In the genomic region with DNA sequence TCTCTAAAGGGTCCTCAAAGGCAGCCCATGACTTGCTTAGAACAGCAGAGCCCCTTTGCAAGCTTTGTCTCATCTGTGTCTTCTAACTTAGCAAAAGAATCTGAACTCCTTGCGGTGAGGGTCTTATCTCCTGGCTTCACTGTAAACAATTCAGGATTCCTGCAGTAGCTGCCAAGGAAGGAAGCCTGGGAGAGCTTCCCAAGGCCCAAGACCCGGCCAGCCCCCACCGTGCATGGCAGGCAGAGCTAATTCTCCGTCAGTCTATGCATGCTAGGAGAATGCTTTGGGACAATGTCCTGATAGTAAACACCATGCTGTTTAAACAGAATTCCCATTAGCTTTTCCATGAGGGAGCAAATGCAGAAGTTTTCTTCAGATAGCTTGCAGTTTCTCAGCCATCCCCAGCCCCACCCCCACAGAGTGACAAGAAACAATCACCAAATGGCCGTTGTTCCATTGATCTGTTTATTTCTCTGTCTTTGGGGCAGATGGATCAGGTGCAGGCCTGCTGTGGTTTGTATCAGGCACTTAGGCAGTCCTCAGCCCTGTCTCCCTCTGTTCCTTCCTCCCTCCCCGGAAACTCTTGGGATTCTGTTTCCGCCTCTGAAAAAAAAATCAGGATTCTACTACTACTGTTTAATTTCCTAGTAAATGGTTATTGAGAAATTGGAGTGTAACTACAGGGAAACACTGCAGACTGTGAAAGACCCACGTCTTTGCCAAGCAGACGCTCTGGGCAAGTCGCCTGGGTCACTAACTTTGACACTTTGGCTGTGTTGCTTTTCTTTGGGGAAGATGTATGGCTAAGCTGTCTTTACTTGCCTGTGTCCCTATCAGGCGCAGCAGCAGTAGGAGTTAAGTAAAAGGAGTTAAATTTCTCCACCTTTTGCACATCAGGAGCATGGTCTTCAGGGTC, we compare ENCODE assay signal across 24 cellular contexts. TPM values are rescaled to one million over a fixed set of nuclear protein-coding genes. Genes with fewer than 3 reads are reported as not detected.
DNase-seq lines count a peak whose midpoint lies in the region; ATAC-seq, FAIRE-seq and TF ChIP-seq lines count a peak whose summit lies in the region.
"Had no signal": no experiment of that assay in that cellular context is flagged by ENCODE, and none has a peak within 500 bp of the region (broad histone marks: within the 10 kb centered on the region; RNA-seq: fewer than 3 reads in every experiment).

No MANE protein-coding gene starts in this region.

- dilution Hi-C loops in IMR-90 (cut with HindIII; ENCODE audit: low sequenced_read_pairs, unreplicated experiment): no loop called here

- peaks cover 10% of the 10 kb centered on the region for H3F3A ChIP-seq in neural progenitor cell (ENCODE audit: low read depth)

- H3K79me2 ChIP-seq in astrocyte (ENCODE audit: insufficient read depth, low read length) (no peaks in the 10 kb centered on the region), neural progenitor cell (ENCODE audit: low read depth) (no peaks in the 10 kb centered on the region)

- H3K4me1 ChIP-seq in IMR-90 (ENCODE audit: control insufficient read depth, insufficient read depth, low read length) (peaks cover 10% of the 10 kb centered on the region; the same call in 1 of the 2 replicates), astrocyte (ENCODE audit: insufficient read depth, low read length) (no peaks in the 10 kb centered on the region), neural progenitor cell (peaks cover 18% of the 10 kb centered on the region), HAP-1 (no peaks in the 10 kb centered on the region)

- H3K23ac ChIP-seq in IMR-90 (ENCODE audit: low read depth, low read length): 0 out of 2 replicates have a peak overlapping the region, but pooled peaks have one; percentile 31

- H4K8ac ChIP-seq in IMR-90 (ENCODE audit: low read depth in 2 of 2, low read length in 2 of 2): peak overlapping the region in 1 of 2 experiments; percentile 35; a peak in 1 of 4 replicates

- DNase-seq in IMR-90 (peak; percentile 64), astrocyte (ENCODE audit: low read depth) (peak; percentile 73), iPS-NIHi11 (ENCODE audit: low spot score) (peak; percentile 34), neural progenitor cell (ENCODE audit: low spot score) (peak; percentile 39), HPDE6-E6E7 (ENCODE audit: extremely low spot score) (no peak), HAP-1 (ENCODE audit: low spot score in 2 of 2) (no peak)
- DNase-seq in activated CD4-positive, alpha-beta T cell treated with anti-CD3 and anti-CD28 coated beads, Interleukin-2, amount 50 U/mL, for 48 hours: no peak
- DNase-seq in activated CD4-positive, alpha-beta memory T cell treated with anti-CD3 and anti-CD28 coated beads, Interleukin-2, amount 10 ng/mL, durations not matched to agents 7 days and 5 days: no peak
- DNase-seq: activated CD4-positive, CD25-positive, alpha-beta regulatory T cell; activated T-cell treated with anti-CD3 and anti-CD28 coated beads, Interleukin-2, amount 50 U/mL, for 48 hours; AML-193; GM23248; naive thymus-derived CD4-positive, alpha-beta T cell; NCI-H1105 treated with DMSO at 0.1 percent for 48 hours; NCI-H2171; NCI-H69; SJCRH30; small intestine; stimulated activated CD4-positive, alpha-beta T cell treated with anti-CD3 and anti-CD28 coated beads, Interleukin-4, amount 100 ng/mL, for 24 hours; stomach had no signal

- TF ChIP-seq RAD21 in IMR-90 (IDR thresholded peaks at IDR 0.05; ENCODE audit: low read length): no peak

- in situ Hi-C loops in IMR-90 (cut with MboI; ENCODE audit: low sequenced_read_pairs): no loop called here
- in situ Hi-C loops in HAP-1 (cut with MboI; ENCODE audit: low sequenced_read_pairs): no loop called here

- no peak overlapping the region; the same call in 1 of the 2 replicates for H2AK5ac ChIP-seq in IMR-90 (ENCODE audit: low read depth, low read length)

- peak overlapping the region; percentile 52; the same call in 1 of the 2 replicates for H3K14ac ChIP-seq in IMR-90 (replicated peaks; ENCODE audit: low read depth, low read length)

- H3K18ac ChIP-seq in IMR-90 (ENCODE audit: low read depth, low read length): no peak overlapping the region

- FAIRE-seq in astrocyte (lab: Jason Lieb, UNC): no peak
- FAIRE-seq: bronchial epithelial cell, GM18507, small intestine had no signal

- no peak overlapping the region for H4K91ac ChIP-seq in IMR-90 (ENCODE audit: insufficient read depth, low read depth, low read length)

- no peak for TF ChIP-seq CTCF in IMR-90 (conservative IDR thresholded peaks at IDR 0.05; ENCODE audit: low read depth, low read length)
- TF ChIP-seq CTCF in astrocyte (IDR thresholded peaks at IDR 0.05; ENCODE audit: insufficient read depth, low read depth, low read length): no peak
- TF ChIP-seq CTCF in neural progenitor cell (IDR thresholded peaks at IDR 0.05): no peak

- no peaks in the 10 kb centered on the region for H3K36me3 ChIP-seq in IMR-90 (ENCODE audit: control insufficient read depth, insufficient read depth, low read length)
- H3K36me3 ChIP-seq in astrocyte (ENCODE audit: insufficient read depth, low read length): no peaks in the 10 kb centered on the region
- H3K36me3 ChIP-seq in neural progenitor cell: no peaks in the 10 kb centered on the region
- H3K36me3 ChIP-seq in HAP-1 (replicated peaks): no peaks in the 10 kb centered on the region
- H3K36me3 ChIP-seq: SJCRH30, stomach had no signal

- H3K4me2 ChIP-seq in IMR-90 (ENCODE audit: low read depth, low read length) (peak overlapping the region; percentile 12; the same call in 1 of the 2 replicates), astrocyte (ENCODE audit: low read length) (no peak overlapping the region), neural progenitor cell (peak overlapping the region; percentile 33)

- no peak overlapping the region for H4K5ac ChIP-seq in IMR-90 (ENCODE audit: low read depth, low read length)

- H3K56ac ChIP-seq in IMR-90 (ENCODE audit: extremely low read depth, insufficient read depth, low read length): no peak overlapping the region

- no peaks in the 10 kb centered on the region for H4K20me1 ChIP-seq in IMR-90 (ENCODE audit: insufficient read depth, low read length)
- H4K20me1 ChIP-seq in astrocyte (ENCODE audit: insufficient read depth, low read length): no peaks in the 10 kb centered on the region
- no peaks in the 10 kb centered on the region for H4K20me1 ChIP-seq in neural progenitor cell (ENCODE audit: low read depth)

- H3K4me3 Mint-ChIP-seq in astrocyte (ENCODE audit: unreplicated experiment): no peak overlapping the region
- no peak overlapping the region for H3K4me3 Mint-ChIP-seq in neural progenitor cell
- no peak overlapping the region for H3K4me3 Mint-ChIP-seq in activated CD4-positive, alpha-beta memory T cell treated with anti-CD3 and anti-CD28 coated beads, Interleukin-2, amount 10 ng/mL, durations not matched to agents 7 days and 5 days
- H3K4me3 Mint-ChIP-seq: activated naive CD8-positive, alpha-beta T cell; naive thymus-derived CD4-positive, alpha-beta T cell had no signal

- H2AK9ac ChIP-seq in IMR-90 (replicated peaks; ENCODE audit: low read depth, low read length, poor library complexity): no peak overlapping the region

- H2BK15ac ChIP-seq in IMR-90 (ENCODE audit: low read depth, low read length): no peak overlapping the region

- H3K4me1 Mint-ChIP-seq in astrocyte (ENCODE audit: low read depth, unreplicated experiment): peaks cover 2% of the 10 kb centered on the region
- H3K4me1 Mint-ChIP-seq in neural progenitor cell: peaks cover 58% of the 10 kb centered on the region
- H3K4me1 Mint-ChIP-seq in activated CD4-positive, alpha-beta memory T cell treated with anti-CD3 and anti-CD28 coated beads, Interleukin-2, amount 10 ng/mL, durations not matched to agents 7 days and 5 days: peaks cover 49% of the 10 kb centered on the region

- no peaks in the 10 kb centered on the region for H3K27me3 ChIP-seq in IMR-90 (ENCODE audit: control insufficient read depth, insufficient read depth, low read length)
- peaks cover 7% of the 10 kb centered on the region for H3K27me3 ChIP-seq in astrocyte (ENCODE audit: insufficient read depth, low read length)
- no peaks in the 10 kb centered on the region for H3K27me3 ChIP-seq in neural progenitor cell
- H3K27me3 ChIP-seq in HAP-1 (ENCODE audit: low read depth): peaks cover 2% of the 10 kb centered on the region; the same call in 1 of the 2 replicates
- H3K27me3 ChIP-seq: SJCRH30, stomach had no signal

- H3K27ac Mint-ChIP-seq in astrocyte (ENCODE audit: unreplicated experiment) (no peak overlapping the region), neural progenitor cell (peak overlapping the region; percentile 84)
- H3K27ac Mint-ChIP-seq in activated CD4-positive, alpha-beta memory T cell treated with anti-CD3 and anti-CD28 coated beads, Interleukin-2, amount 10 ng/mL, durations not matched to agents 7 days and 5 days: no peak overlapping the region
- H3K27ac Mint-ChIP-seq: activated naive CD8-positive, alpha-beta T cell; naive thymus-derived CD4-positive, alpha-beta T cell had no signal

- H3K79me1 ChIP-seq in IMR-90 (ENCODE audit: low read depth in 1 of 2, low read length in 2 of 2): no peaks in the 10 kb centered on the region

- no TSS peak for BruUV-seq in IMR-90 (replicated peaks; lab: Mats Ljungman, UMichigan)

- WGBS in IMR-90 (ENCODE audit: extremely low coverage in 2 of 2, insufficient read length in 1 of 2), 2 experiments: 29% methylated on average over 1 of the region's 11 CpGs; no CpG with 5 or more reads in 1 of the 2 experiments

- H3K36me3 Mint-ChIP-seq in astrocyte (ENCODE audit: low read depth, unreplicated experiment): peaks cover 10% of the 10 kb centered on the region
- H3K36me3 Mint-ChIP-seq in neural progenitor cell: peaks cover 13% of the 10 kb centered on the region
- no peaks in the 10 kb centered on the region for H3K36me3 Mint-ChIP-seq in activated CD4-positive, alpha-beta memory T cell treated with anti-CD3 and anti-CD28 coated beads, Interleukin-2, amount 10 ng/mL, durations not matched to agents 7 days and 5 days (ENCODE audit: low read depth)
- H3K36me3 Mint-ChIP-seq: activated naive CD8-positive, alpha-beta T cell; naive thymus-derived CD4-positive, alpha-beta T cell had no signal

- ATAC-seq in IMR-90 (ENCODE audit: low read depth): peak; percentile 71
- ATAC-seq: naive thymus-derived CD4-positive, alpha-beta T cell had no signal

- H2BK120ac ChIP-seq in IMR-90 (ENCODE audit: low read depth, low read length): no peak overlapping the region

- no peak overlapping the region for H2BK5ac ChIP-seq in IMR-90 (ENCODE audit: low read depth, low read length, poor library complexity, severe bottlenecking)

- no peak overlapping the region for H3K4ac ChIP-seq in IMR-90 (ENCODE audit: low read depth, low read length)

- H3K9me3 ChIP-seq in IMR-90 (ENCODE audit: control insufficient read depth, insufficient read depth, low read length) (no peaks in the 10 kb centered on the region), astrocyte (ENCODE audit: insufficient read depth, low read depth, low read length) (no peaks in the 10 kb centered on the region), neural progenitor cell (ENCODE audit: low read depth) (no peaks in the 10 kb centered on the region), HAP-1 (no peaks in the 10 kb centered on the region)
- H3K9me3 ChIP-seq: SJCRH30, stomach had no signal

- H3K9me3 Mint-ChIP-seq in astrocyte (ENCODE audit: unreplicated experiment): no peaks in the 10 kb centered on the region
- no peaks in the 10 kb centered on the region for H3K9me3 Mint-ChIP-seq in neural progenitor cell
- H3K9me3 Mint-ChIP-seq in activated CD4-positive, alpha-beta memory T cell treated with anti-CD3 and anti-CD28 coated beads, Interleukin-2, amount 10 ng/mL, durations not matched to agents 7 days and 5 days: no peaks in the 10 kb centered on the region
- H3K9me3 Mint-ChIP-seq: naive thymus-derived CD4-positive, alpha-beta T cell had no signal

- CTCF ChIA-PET in IMR-90 (lab: Yijun Ruan, JAX): interaction anchor here (1.4 kb wide), 1 partner anchor 11 kb away, joined by 4 read pairs; no protein-coding TSS in a partner anchor
- CTCF ChIA-PET in activated CD4-positive, alpha-beta memory T cell treated with anti-CD3 and anti-CD28 coated beads, Interleukin-2, amount 10 ng/mL, durations not matched to agents 7 days and 5 days (lab: Charles Lee): no interaction called here

- 0 out of 2 replicates have a peak, but pooled peaks cover 5% of the 10 kb centered on the region for H3K9me1 ChIP-seq in IMR-90 (ENCODE audit: insufficient read depth, low read length)

- intact Hi-C loops in IMR-90 (cut with micrococcal nuclease): no loop called here

- H3K4me3 ChIP-seq in IMR-90 (ENCODE audit: insufficient read depth, low read depth, low read length): no peak overlapping the region
- no peak overlapping the region for H3K4me3 ChIP-seq in astrocyte (ENCODE audit: insufficient read depth, low read depth, low read length)
- no peak overlapping the region for H3K4me3 ChIP-seq in neural progenitor cell
- no peak overlapping the region for H3K4me3 ChIP-seq in HAP-1
- H3K4me3 ChIP-seq: GM23248, lung, SJCRH30, stomach had no signal

- POLR2A ChIA-PET in IMR-90 (lab: Charles Lee; ENCODE audit: unreplicated experiment): no interaction called here
- POLR2A ChIA-PET in activated CD4-positive, alpha-beta memory T cell treated with anti-CD3 and anti-CD28 coated beads, Interleukin-2, amount 10 ng/mL, durations not matched to agents 7 days and 5 days (lab: Charles Lee): interaction anchor here (1.1 kb wide), 1 partner anchor 10 kb away, joined by 3 read pairs; no protein-coding TSS in a partner anchor

- TF ChIP-seq POLR2A in IMR-90 (IDR thresholded peaks at IDR 0.05; ENCODE audit: low read depth, low read length): no peak

- H2BK20ac ChIP-seq in IMR-90 (ENCODE audit: low read depth, low read length): peak overlapping the region; percentile 34

- H3K27me3 Mint-ChIP-seq in astrocyte (ENCODE audit: low read depth, unreplicated experiment) (peaks cover 5% of the 10 kb centered on the region), neural progenitor cell (ENCODE audit: insufficient read depth, low read depth) (peaks cover 3% of the 10 kb centered on the region)
- H3K27me3 Mint-ChIP-seq in activated CD4-positive, alpha-beta memory T cell treated with anti-CD3 and anti-CD28 coated beads, Interleukin-2, amount 10 ng/mL, durations not matched to agents 7 days and 5 days: peaks cover 6% of the 10 kb centered on the region
- H3K27me3 Mint-ChIP-seq: activated naive CD8-positive, alpha-beta T cell had no signal

- peak overlapping the region; percentile 44 for H2AFZ ChIP-seq in IMR-90 (replicated peaks; ENCODE audit: low read length, poor library complexity)
- H2AFZ ChIP-seq in astrocyte (ENCODE audit: low read depth, low read length): no peak overlapping the region
- peak overlapping the region; percentile 94 for H2AFZ ChIP-seq in neural progenitor cell (replicated peaks)
- H2AFZ ChIP-seq: GM23248 had no signal

- H3K27ac ChIP-seq in IMR-90 (ENCODE audit: insufficient read depth, low read length) (no peak overlapping the region), astrocyte (ENCODE audit: low read depth, low read length) (no peak overlapping the region), neural progenitor cell (peak overlapping the region; percentile 1)
- H3K27ac ChIP-seq: GM23248, SJCRH30, stomach had no signal

- H3K9ac ChIP-seq in IMR-90 (ENCODE audit: low read depth, low read length) (no peak overlapping the region), astrocyte (ENCODE audit: low read length) (no peak overlapping the region), neural progenitor cell (no peak overlapping the region)
- H3K9ac ChIP-seq: GM23248 had no signal

RNA-seq across cellular contexts. Expression of gene SPATA13, which starts 40.7 kb away (rescaled TPM):
- 11.4 and 12.5 TPM in 2 replicates for total RNA-seq in IMR-90 (2012; rRNA removed)
- 8.4 and 10.5 TPM in 2 replicates for polyA plus RNA-seq in IMR-90 (2012; rRNA removed)
- 4.7 and 5.1 TPM in 2 replicates for polyA plus RNA-seq in IMR-90 (2012; cell fraction: cytosol; rRNA removed)
- 28.6 and 38.1 TPM in 2 replicates for polyA plus RNA-seq in IMR-90 (2012; cell fraction: nucleus; rRNA removed; ENCODE audit: low replicate concordance)
- 6.2 and 6.7 TPM in 2 replicates for total RNA-seq in astrocyte
- total RNA-seq in neural progenitor cell (ENCODE audit: low replicate concordance): 15.9 and 19.8 TPM in 2 replicates
- total RNA-seq in activated CD4-positive, alpha-beta memory T cell treated with anti-CD3 and anti-CD28 coated beads, Interleukin-2, amount 10 ng/mL, durations not matched to agents 7 days and 5 days: 10 to 100 TPM; 55.4 to 59.2 TPM

Comparison
In these comparisons a context has a peak if more than half of its experiments do, and no peak if none do; other contexts are left out.
1. DNase-seq: peak in IMR-90 (single experiment), astrocyte (single experiment), iPS-NIHi11 (single experiment) and neural progenitor cell (single experiment); none in HPDE6-E6E7 (single experiment), activated CD4-positive, alpha-beta T cell treated with anti-CD3 and anti-CD28 coated beads, Interleukin-2, amount 50 U/mL, for 48 hours (0 of 2), activated CD4-positive, alpha-beta memory T cell treated with anti-CD3 and anti-CD28 coated beads, Interleukin-2, amount 10 ng/mL, durations not matched to agents 7 days and 5 days (single experiment) and HAP-1 (0 of 2).